ENCODE assay signal across 23 cellular contexts in genomic region chr11:117428856-117429229, GRCh38.
"Had no signal": no experiment of that assay in that cellular context is flagged by ENCODE, and none has a peak within 500 bp of the region (broad histone marks: within the 10 kb centered on the region; RNA-seq: fewer than 3 reads in every experiment).

No MANE protein-coding gene starts in this region.

- H3K27ac Mint-ChIP-seq: activated naive CD4-positive, alpha-beta T cell treated with anti-CD3 and anti-CD28 coated beads, Interleukin-2, amount 50 U/mL, for 72 hours; activated T-helper 1 cell treated with anti-CD3 and anti-CD28 coated beads, Interleukin-12 subunit alpha, Interleukin-12 subunit beta, Interleukin-2, Interleukin-4 antibody, amounts not matched to agents 30 ng/mL and 10 ng/mL and 1 ng/mL, durations not matched to agents 14 hours and 24 hours and 36 hours; nephron progenitor cell; stimulated activated memory B cell treated with anti-CD40 and anti-IgM and Interleukin-4, amounts not matched to agents 10 μg/mL and 1 μg/mL and 100 μg/mL, for 72 hours had no signal

- H3K27me3 ChIP-seq: adrenal gland, breast epithelium, heart left ventricle had no signal

- H3K36me3 ChIP-seq: adrenal gland, breast epithelium, left ventricle myocardium inferior, tibial artery had no signal

- H3K27ac ChIP-seq: adrenal gland, breast epithelium, esophagus muscularis mucosa, gastroesophageal sphincter, heart left ventricle, left ventricle myocardium inferior, spleen, tibial artery had no signal

- H3K9me3 ChIP-seq: adrenal gland, breast epithelium, esophagus muscularis mucosa, gastroesophageal sphincter, heart left ventricle, left ventricle myocardium inferior, spleen, tibial artery had no signal

- H3K36me3 Mint-ChIP-seq: activated naive CD4-positive, alpha-beta T cell treated with anti-CD3 and anti-CD28 coated beads, Interleukin-2, amount 50 U/mL, for 72 hours; stimulated activated memory B cell treated with anti-CD40 and anti-IgM and Interleukin-4, amounts not matched to agents 10 μg/mL and 1 μg/mL and 100 μg/mL, for 72 hours had no signal

- ATAC-seq: activated naive CD4-positive, alpha-beta T cell treated with anti-CD3 and anti-CD28 coated beads, Interleukin-2, amount 50 U/mL, for 72 hours; gastroesophageal sphincter had no signal

- H3K4me1 ChIP-seq: adrenal gland, breast epithelium had no signal

- H3K9me3 Mint-ChIP-seq: activated naive CD4-positive, alpha-beta T cell treated with anti-CD3 and anti-CD28 coated beads, Interleukin-2, amount 50 U/mL, for 72 hours; activated T-helper 1 cell treated with anti-CD3 and anti-CD28 coated beads, Interleukin-12 subunit alpha, Interleukin-12 subunit beta, Interleukin-2, Interleukin-4 antibody, amounts not matched to agents 30 ng/mL and 10 ng/mL and 1 ng/mL, durations not matched to agents 14 hours and 24 hours and 36 hours; nephron progenitor cell; stimulated activated memory B cell treated with anti-CD40 and anti-IgM and Interleukin-4, amounts not matched to agents 10 μg/mL and 1 μg/mL and 100 μg/mL, for 72 hours had no signal

- H3K4me3 ChIP-seq: adrenal gland, breast epithelium, esophagus muscularis mucosa, gastroesophageal sphincter, heart left ventricle, left ventricle myocardium inferior, spleen, tibial artery had no signal

- H3K4me3 Mint-ChIP-seq: activated T-helper 1 cell treated with anti-CD3 and anti-CD28 coated beads, Interleukin-12 subunit alpha, Interleukin-12 subunit beta, Interleukin-2, Interleukin-4 antibody, amounts not matched to agents 30 ng/mL and 10 ng/mL and 1 ng/mL, durations not matched to agents 14 hours and 24 hours and 36 hours; nephron progenitor cell; stimulated activated memory B cell treated with anti-CD40 and anti-IgM and Interleukin-4, amounts not matched to agents 10 μg/mL and 1 μg/mL and 100 μg/mL, for 72 hours had no signal

- DNase-seq: activated CD4-positive, alpha-beta T cell treated with anti-CD3 and anti-CD28 coated beads for 1 hour; activated CD8-positive, alpha-beta memory T cell treated with anti-CD3 and anti-CD28 coated beads for 24 hours; activated gamma-delta T cell treated with Interleukin-2 at 50 U/mL for 16 hours; adrenal gland; cortex of kidney; effector CD8-positive, alpha-beta T cell; heart left ventricle; kidney glomerular epithelial cell; left ventricle myocardium inferior; mammary epithelial cell; nephron progenitor cell; occipital lobe; retina; stimulated activated CD4-positive, alpha-beta T cell treated with anti-CD3 and anti-CD28 coated beads, Interleukin-4, amount 100 ng/mL, for 4 hours; T-helper 9 cell had no signal
